Comparison of ENCODE assay signal across 10 cellular contexts in genomic region chr3:130042736-130043135, GRCh38. TPM values are rescaled to one million over a fixed set of nuclear protein-coding genes. Genes with fewer than 3 reads are reported as not detected.
"Had no signal": no experiment of that assay in that cellular context is flagged by ENCODE, and none has a peak within 500 bp of the region (broad histone marks: within the 10 kb centered on the region; RNA-seq: fewer than 3 reads in every experiment).

No MANE protein-coding gene starts in this region.

RNA-seq across cellular contexts. Expression of gene ALG1L2, which starts 38.9 kb away (rescaled TPM):
- total RNA-seq: gastrocnemius medialis, heart right ventricle, liver, lung microvascular endothelial cell, pulmonary artery endothelial cell, subcutaneous adipose tissue, testis, tibial nerve, vagina had no signal
- polyA plus RNA-seq: heart right ventricle; liver; naive thymus-derived CD4-positive, alpha-beta T cell had no signal
